8 cellular contexts compared by ENCODE assay signal in genomic region chr3:48427630-48427962, GRCh38. TPM values are rescaled to one million over a fixed set of nuclear protein-coding genes. Genes with fewer than 3 reads are reported as not detected.
DNase-seq lines count a peak whose midpoint lies in the region; ATAC-seq, FAIRE-seq and TF ChIP-seq lines count a peak whose summit lies in the region.

No MANE protein-coding gene starts in this region.

- no peak overlapping the region for H3K27ac ChIP-seq in HEK293 (ENCODE audit: extremely low read depth, low read depth, low read length)
- H3K27ac ChIP-seq in angular gyrus (ENCODE audit: low read depth, low read length) = peak overlapping the region; percentile 95
- H3K27ac ChIP-seq in keratinocyte (ENCODE audit: control insufficient read depth, insufficient read depth, low read length) = peak overlapping the region; percentile 69

- H3K4me2 ChIP-seq in keratinocyte (ENCODE audit: control insufficient read depth, extremely low read depth, insufficient read depth, low read depth, low read length) = peak overlapping the region; percentile 99

- ATAC-seq in sciatic nerve (peak; percentile 5), HG03354 (IDR thresholded peaks at IDR 0.05; ENCODE audit: poor library complexity, severe bottlenecking, unreplicated experiment) (no peak), HG03457 (IDR thresholded peaks at IDR 0.05; ENCODE audit: unreplicated experiment) (no peak)

- H3K4me3 ChIP-seq in HEK293 (ENCODE audit: low read depth, low read length) (no peak overlapping the region), keratinocyte (ENCODE audit: control insufficient read depth in 2 of 3, extremely low read depth in 1 of 3, insufficient read depth in 2 of 3, low read depth in 1 of 3, low read length in 3 of 3) (peak overlapping the region; percentile 63 to 67 (median 66))

- no peaks in the 10 kb centered on the region for H3K27me3 ChIP-seq in keratinocyte (ENCODE audit: control insufficient read depth, extremely low read depth, insufficient read depth, low read length)

- TF ChIP-seq CTCF in HEK293 (tag by site-specific recombination; IDR thresholded peaks at IDR 0.05) (no peak), keratinocyte (optimal IDR thresholded peaks at IDR 0.05 in 1 of 3, IDR thresholded peaks at IDR 0.05 in 1 of 3, conservative IDR thresholded peaks at IDR 0.05 in 1 of 3; ENCODE audit: extremely low read depth in 1 of 3, insufficient read depth in 2 of 3, low read length in 3 of 3) (no peak)

- H3K36me3 ChIP-seq in HEK293 (ENCODE audit: control insufficient read depth in 2 of 2, insufficient read depth in 1 of 2, low read length in 2 of 2) = peaks cover 0 to 16% of the 10 kb centered on the region in 2 experiments; a peak in 1 of 3 replicates
- H3K36me3 ChIP-seq in keratinocyte (ENCODE audit: control insufficient read depth in 2 of 2, extremely low read depth in 1 of 2, insufficient read depth in 2 of 2, low read length in 2 of 2) = peaks cover 18 to 31% of the 10 kb centered on the region in 2 experiments

- FAIRE-seq in keratinocyte (lab: Jason Lieb, UNC) = peak; percentile 48

- dilution Hi-C loops in keratinocyte (cut with MboI; ENCODE audit: extremely low pct_ligation_motif_present, low sequenced_read_pairs) = loop anchor here (25.0 kb wide), 1 partner anchor 165 kb away; no protein-coding TSS in a partner anchor

- DNase-seq in keratinocyte (ENCODE audit: low read depth, low spot score) (no peak), sciatic nerve (ENCODE audit: low spot score) (no peak), iPS-NIHi11 (ENCODE audit: low spot score) (no peak)
- DNase-seq in stimulated activated CD4-positive, alpha-beta T cell treated with anti-CD3 and anti-CD28 coated beads, Interleukin-2, amount 100 ng/mL, for 48 hours = no peak

- H3K9me1 ChIP-seq in keratinocyte (ENCODE audit: control insufficient read depth, extremely low read depth, insufficient read depth, low read length) = no peaks in the 10 kb centered on the region

- H3K79me2 ChIP-seq in keratinocyte (ENCODE audit: control insufficient read depth, insufficient read depth, low read length) = peaks cover 66% of the 10 kb centered on the region

- peaks cover 18% of the 10 kb centered on the region for H4K20me1 ChIP-seq in keratinocyte (ENCODE audit: control insufficient read depth, extremely low read depth, insufficient read depth, low read length)

- H3K4me1 ChIP-seq in HEK293 (ENCODE audit: control insufficient read depth, insufficient read depth, low read length) (peaks cover 3% of the 10 kb centered on the region; the same call in 1 of the 2 replicates), keratinocyte (ENCODE audit: control insufficient read depth, extremely low read depth, insufficient read depth, low read length) (peaks cover 64% of the 10 kb centered on the region)

- peak overlapping the region; percentile 79 for H3K9ac ChIP-seq in keratinocyte (ENCODE audit: control insufficient read depth, extremely low read depth, insufficient read depth, low read length)

- intact Hi-C loops in sciatic nerve (cut with DNase I) = no loop called here

- H3K9me3 ChIP-seq in HEK293 (ENCODE audit: control insufficient read depth, insufficient read depth, low read depth, low read length) = no peaks in the 10 kb centered on the region
- no peaks in the 10 kb centered on the region for H3K9me3 ChIP-seq in keratinocyte (ENCODE audit: control insufficient read depth, low read depth, low read length)

- POLR2A ChIA-PET in HEK293 (lab: Yijun Ruan, JAX) = no interaction called here

- no peak overlapping the region for H2AFZ ChIP-seq in keratinocyte (ENCODE audit: control insufficient read depth, low read length)

- CTCF ChIA-PET in HEK293 (lab: Yijun Ruan, JAX) = interaction anchor here (0.8 to 4.1 kb wide), 2 partner anchors 9 to 13 kb away, joined by 3 to 25 read pairs; no protein-coding TSS in a partner anchor

TF ChIP-seq in HEK293, 187 proteins besides CTCF, POLR2A, EP300 and RAD21:
- TF ChIP-seq ZFHX2 (tag by site-specific recombination; conservative IDR thresholded peaks at IDR 0.05) (peak; percentile 57), ZNF211 (tag by site-specific recombination; IDR thresholded peaks at IDR 0.05; ENCODE audit: low read depth) (no peak), EGR2 (tag by site-specific recombination; IDR thresholded peaks at IDR 0.05; ENCODE audit: low read depth) (peak; percentile 61; the same call in 1 of the 2 replicates), ZBTB10 (tag by site-specific recombination; IDR thresholded peaks at IDR 0.05) (no peak)
- TF ChIP-seq, protein P1, sequence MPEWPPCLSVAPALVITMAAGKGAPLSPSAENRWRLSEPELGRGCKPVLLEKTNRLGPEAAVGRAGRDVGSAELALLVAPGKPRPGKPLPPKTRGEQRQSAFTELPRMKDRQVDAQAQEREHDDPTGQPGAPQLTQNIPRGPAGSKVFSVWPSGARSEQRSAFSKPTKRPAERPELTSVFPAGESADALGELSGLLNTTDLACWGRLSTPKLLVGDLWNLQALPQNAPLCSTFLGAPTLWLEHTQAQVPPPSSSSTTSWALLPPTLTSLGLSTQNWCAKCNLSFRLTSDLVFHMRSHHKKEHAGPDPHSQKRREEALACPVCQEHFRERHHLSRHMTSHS (tag by site-specific recombination; IDR thresholded peaks at IDR 0.05) = no peak
TF ChIP-seq in HEK293: peak in this region for 2.

RNA-seq across cellular contexts. Expression of gene PLXNB1, which starts 2.3 kb away (rescaled TPM):
- polyA plus RNA-seq in keratinocyte = 67.5 to 124 TPM (median 83.0 TPM) in 3 replicates
- 78.3 TPM for polyA plus RNA-seq in keratinocyte (2011; ENCODE audit: low read depth)
- polyA plus RNA-seq in keratinocyte (2011; cell fraction: cytosol; rRNA removed) = 15.3 and 27.8 TPM in 2 replicates
- polyA plus RNA-seq in keratinocyte (2011; cell fraction: nucleus; rRNA removed) = 412 and 505 TPM in 2 replicates
- 67.7 and 78.5 TPM in 2 replicates for polyA plus RNA-seq in keratinocyte (2012; ENCODE audit: low replicate concordance)
- 149 to 232 TPM (median 170 TPM) in 3 replicates for polyA minus RNA-seq in keratinocyte
- polyA minus RNA-seq in keratinocyte (2011; cell fraction: cytosol; rRNA and poly(A)+ RNA removed) = 90.0 TPM
- polyA minus RNA-seq in keratinocyte (2011; cell fraction: nucleus; rRNA and poly(A)+ RNA removed) = 318 and 338 TPM in 2 replicates
- total RNA-seq in sciatic nerve = 121 TPM

RNA-seq across cellular contexts. Expression of gene CCDC51, which starts 12.3 kb away (rescaled TPM):
- 27.9 to 28.8 TPM (median 28.4 TPM) in 3 replicates for polyA plus RNA-seq in keratinocyte
- 13.6 TPM for polyA plus RNA-seq in keratinocyte (2011; ENCODE audit: low read depth)
- 18.9 and 21.4 TPM in 2 replicates for polyA plus RNA-seq in keratinocyte (2011; cell fraction: cytosol; rRNA removed)
- 20.3 and 22.1 TPM in 2 replicates for polyA plus RNA-seq in keratinocyte (2011; cell fraction: nucleus; rRNA removed)
- 14.3 and 21.5 TPM in 2 replicates for polyA plus RNA-seq in keratinocyte (2012; ENCODE audit: low replicate concordance)
- polyA minus RNA-seq in keratinocyte = 14.3 to 24.7 TPM (median 19.8 TPM) in 3 replicates
- 15.3 TPM for polyA minus RNA-seq in keratinocyte (2011; cell fraction: cytosol; rRNA and poly(A)+ RNA removed)
- polyA minus RNA-seq in keratinocyte (2011; cell fraction: nucleus; rRNA and poly(A)+ RNA removed) = 5.0 and 8.2 TPM in 2 replicates
- total RNA-seq in sciatic nerve = 10.6 TPM

RNA-seq across cellular contexts. Expression of gene TMA7, which starts 12.5 kb away (rescaled TPM):
- 190 to 418 TPM (median 306 TPM) in 3 replicates for polyA plus RNA-seq in keratinocyte
- 59.2 TPM for polyA plus RNA-seq in keratinocyte (2011; ENCODE audit: low read depth)
- polyA plus RNA-seq in keratinocyte (2011; cell fraction: cytosol; rRNA removed) = 291 and 312 TPM in 2 replicates
- 60.6 and 110 TPM in 2 replicates for polyA plus RNA-seq in keratinocyte (2011; cell fraction: nucleus; rRNA removed)
- polyA plus RNA-seq in keratinocyte (2012; ENCODE audit: low replicate concordance) = 311 and 566 TPM in 2 replicates
- 2.3 to 21.0 TPM (median 11.6 TPM) in 3 replicates for polyA minus RNA-seq in keratinocyte
- 84.6 TPM for polyA minus RNA-seq in keratinocyte (2011; cell fraction: cytosol; rRNA and poly(A)+ RNA removed)
- 6.3 and 9.9 TPM in 2 replicates for polyA minus RNA-seq in keratinocyte (2011; cell fraction: nucleus; rRNA and poly(A)+ RNA removed)
- 154 TPM for total RNA-seq in sciatic nerve

RNA-seq across cellular contexts. Expression of gene ATRIP, which starts 18.9 kb away (rescaled TPM):
- polyA plus RNA-seq in keratinocyte = 8.6 to 9.7 TPM (median 9.1 TPM) in 3 replicates
- 2.1 TPM for polyA plus RNA-seq in keratinocyte (2011; ENCODE audit: low read depth)
- 7.6 and 9.1 TPM in 2 replicates for polyA plus RNA-seq in keratinocyte (2011; cell fraction: cytosol; rRNA removed)
- 13.1 and 13.9 TPM in 2 replicates for polyA plus RNA-seq in keratinocyte (2011; cell fraction: nucleus; rRNA removed)
- 5.1 and 8.2 TPM in 2 replicates for polyA plus RNA-seq in keratinocyte (2012; ENCODE audit: low replicate concordance)
- polyA minus RNA-seq in keratinocyte = 10.4 to 15.1 TPM (median 15.0 TPM) in 3 replicates
- polyA minus RNA-seq in keratinocyte (2011; cell fraction: cytosol; rRNA and poly(A)+ RNA removed) = 7.1 TPM
- polyA minus RNA-seq in keratinocyte (2011; cell fraction: nucleus; rRNA and poly(A)+ RNA removed) = 6.3 and 11.2 TPM in 2 replicates
- 7.5 TPM for total RNA-seq in sciatic nerve

RNA-seq across cellular contexts. Expression of gene FBXW12, which starts 55.6 kb away (rescaled TPM):
- polyA plus RNA-seq in keratinocyte = not detected in 3 replicates
- polyA plus RNA-seq in keratinocyte (2011; ENCODE audit: low read depth) = not detected
- polyA plus RNA-seq in keratinocyte (2011; cell fraction: cytosol; rRNA removed) = not detected in 2 replicates
- not detected in 2 replicates for polyA plus RNA-seq in keratinocyte (2011; cell fraction: nucleus; rRNA removed)
- polyA plus RNA-seq in keratinocyte (2012; ENCODE audit: low replicate concordance) = 0.05 and 0.24 TPM in 2 replicates
- not detected in 3 replicates for polyA minus RNA-seq in keratinocyte
- polyA minus RNA-seq in keratinocyte (2011; cell fraction: cytosol; rRNA and poly(A)+ RNA removed) = not detected
- polyA minus RNA-seq in keratinocyte (2011; cell fraction: nucleus; rRNA and poly(A)+ RNA removed) = not detected in 2 replicates
- 0.27 TPM for total RNA-seq in sciatic nerve
